22 cellular contexts compared by ENCODE assay signal in genomic region chr4:20086768-20087167, GRCh38.
DNase-seq lines count a peak whose midpoint lies in the region; ATAC-seq and TF ChIP-seq lines count a peak whose summit lies in the region.
"Had no signal": no experiment of that assay in that cellular context is flagged by ENCODE, and none has a peak within 500 bp of the region (broad histone marks: within the 10 kb centered on the region; RNA-seq: fewer than 3 reads in every experiment).

No MANE protein-coding gene starts in this region.

- no peak overlapping the region for H3K4me3 ChIP-seq in IMR-90 (ENCODE audit: insufficient read depth, low read depth, low read length)
- H3K4me3 ChIP-seq: breast epithelium, lung, spleen had no signal

- no peak overlapping the region for H4K91ac ChIP-seq in IMR-90 (ENCODE audit: insufficient read depth, low read depth, low read length)

- no peak for TF ChIP-seq RAD21 in IMR-90 (IDR thresholded peaks at IDR 0.05; ENCODE audit: low read length)

- H3K18ac ChIP-seq in IMR-90 (ENCODE audit: low read depth, low read length): no peak overlapping the region

- H3K9me3 ChIP-seq in IMR-90 (ENCODE audit: control insufficient read depth, insufficient read depth, low read length): no peaks in the 10 kb centered on the region
- H3K9me3 ChIP-seq: breast epithelium, spleen had no signal

- no peak overlapping the region for H2BK5ac ChIP-seq in IMR-90 (ENCODE audit: low read depth, low read length, poor library complexity, severe bottlenecking)

- no peak overlapping the region for H3K9ac ChIP-seq in IMR-90 (ENCODE audit: low read depth, low read length)

- no peak overlapping the region for H3K27ac ChIP-seq in IMR-90 (ENCODE audit: insufficient read depth, low read length)
- H3K27ac ChIP-seq: spleen had no signal

- no peak overlapping the region for H2AK9ac ChIP-seq in IMR-90 (replicated peaks; ENCODE audit: low read depth, low read length, poor library complexity)

- no peaks in the 10 kb centered on the region for H3K79me1 ChIP-seq in IMR-90 (ENCODE audit: low read depth in 1 of 2, low read length in 2 of 2)

- TF ChIP-seq POLR2A in IMR-90 (IDR thresholded peaks at IDR 0.05; ENCODE audit: low read depth, low read length): no peak

- ATAC-seq in IMR-90 (ENCODE audit: low read depth): no peak
- ATAC-seq: T-helper 17 cell had no signal

- no peaks in the 10 kb centered on the region for H3K4me1 ChIP-seq in IMR-90 (ENCODE audit: control insufficient read depth, insufficient read depth, low read length)
- H3K4me1 ChIP-seq: breast epithelium, spleen had no signal

- no peak overlapping the region for H2BK20ac ChIP-seq in IMR-90 (ENCODE audit: low read depth, low read length)

- no peak overlapping the region for H3K56ac ChIP-seq in IMR-90 (ENCODE audit: extremely low read depth, insufficient read depth, low read length)

- POLR2A ChIA-PET in IMR-90 (lab: Charles Lee; ENCODE audit: unreplicated experiment): no interaction called here

- H3K14ac ChIP-seq in IMR-90 (replicated peaks; ENCODE audit: low read depth, low read length): no peak overlapping the region

- intact Hi-C loops in IMR-90 (cut with micrococcal nuclease): no loop called here

- in situ Hi-C loops in IMR-90 (cut with MboI; ENCODE audit: low sequenced_read_pairs): no loop called here

- H2AFZ ChIP-seq in IMR-90 (replicated peaks; ENCODE audit: low read length, poor library complexity): peak overlapping the region; percentile 1

- no peaks in the 10 kb centered on the region for H3K9me1 ChIP-seq in IMR-90 (ENCODE audit: insufficient read depth, low read length)

- no peak overlapping the region for H2BK15ac ChIP-seq in IMR-90 (ENCODE audit: low read depth, low read length)

- no peaks in the 10 kb centered on the region for H4K20me1 ChIP-seq in IMR-90 (ENCODE audit: insufficient read depth, low read length)

- no peak overlapping the region for H4K5ac ChIP-seq in IMR-90 (ENCODE audit: low read depth, low read length)

- H3K4ac ChIP-seq in IMR-90 (ENCODE audit: low read depth, low read length): no peak overlapping the region

- no peak overlapping the region for H2BK120ac ChIP-seq in IMR-90 (ENCODE audit: low read depth, low read length)

- no peak overlapping the region for H2AK5ac ChIP-seq in IMR-90 (ENCODE audit: low read depth, low read length)

- H3K23ac ChIP-seq in IMR-90 (ENCODE audit: low read depth, low read length): no peak overlapping the region

- DNase-seq in AG08395 (ENCODE audit: low spot score) (peak; percentile 2), IMR-90 (no peak), SW480 (ENCODE audit: low spot score) (peak; percentile 6), iPS-NIHi7 (ENCODE audit: extremely low spot score) (peak; percentile 7), NCI-H1105 (lab: John Stamatoyannopoulos, UW) (no peak), SIG-M5 (lab: John Stamatoyannopoulos, UW) (no peak), NCI-H1105 treated with DMSO at 0.1 percent for 48 hours (lab: John Stamatoyannopoulos, UW) (no peak)
- no peak for DNase-seq in activated T-cell treated with anti-CD3 and anti-CD28 coated beads, Interleukin-2, amount 50 U/mL, for 48 hours
- DNase-seq: activated CD4-positive, alpha-beta T cell treated with anti-CD3 and anti-CD28 coated beads, Interleukin-2, amount 50 U/mL, for 1 hour; activated CD8-positive, alpha-beta memory T cell treated with anti-CD3 and anti-CD28 coated beads, Interleukin-2, amount 50 U/mL, for 4 hours; activated gamma-delta T cell treated with Interleukin-2 at 50 U/mL for 16 hours; C1 segment of cervical spinal cord; hippocampal formation; KBM-7; NCI-H1048; NCI-H2081 treated with DMSO at 0.1 percent for 48 hours; NCI-H524; SHP77; spleen; T-helper 17 cell had no signal

- no peak overlapping the region for H4K8ac ChIP-seq in IMR-90 (ENCODE audit: low read depth in 2 of 2, low read length in 2 of 2)

- CTCF ChIA-PET in IMR-90 (lab: Yijun Ruan, JAX): no interaction called here

- WGBS in IMR-90 (ENCODE audit: extremely low coverage in 2 of 2, insufficient read length in 1 of 2), 2 experiments: 92% methylated on average over 3 of the region's 5 CpGs; no CpG with 5 or more reads in 1 of the 2 experiments

- H3K27me3 ChIP-seq in IMR-90 (ENCODE audit: control insufficient read depth, insufficient read depth, low read length): no peaks in the 10 kb centered on the region
- H3K27me3 ChIP-seq: breast epithelium, spleen had no signal

- no peaks in the 10 kb centered on the region for H3K36me3 ChIP-seq in IMR-90 (ENCODE audit: control insufficient read depth, insufficient read depth, low read length)
- H3K36me3 ChIP-seq: breast epithelium, spleen had no signal

- dilution Hi-C loops in IMR-90 (cut with HindIII; ENCODE audit: low sequenced_read_pairs, unreplicated experiment): no loop called here

- BruUV-seq in IMR-90 (replicated peaks; lab: Mats Ljungman, UMichigan): no TSS peak

- TF ChIP-seq CTCF in IMR-90 (conservative IDR thresholded peaks at IDR 0.05; ENCODE audit: low read depth, low read length): no peak

- no peak overlapping the region for H3K4me2 ChIP-seq in IMR-90 (ENCODE audit: low read depth, low read length)

TF ChIP-seq in IMR-90, 13 proteins besides CTCF, POLR2A, EP300 and RAD21:
- TF ChIP-seq USF2 (IDR thresholded peaks at IDR 0.05; ENCODE audit: low read depth, low read length): no peak
- no peak for TF ChIP-seq ELK1 (IDR thresholded peaks at IDR 0.05; ENCODE audit: borderline replicate concordance, low read depth, low read length)
- TF ChIP-seq BHLHE40 (IDR thresholded peaks at IDR 0.05; ENCODE audit: low read depth, low read length): no peak
- no peak for TF ChIP-seq MAZ (IDR thresholded peaks at IDR 0.05; ENCODE audit: borderline replicate concordance, low read depth, low read length)
- TF ChIP-seq RCOR1 (IDR thresholded peaks at IDR 0.05; ENCODE audit: insufficient replicate concordance, low read length): no peak
- no peak for TF ChIP-seq RFX5 (IDR thresholded peaks at IDR 0.05; ENCODE audit: low read depth, low read length)
- no peak for TF ChIP-seq SMC3 (IDR thresholded peaks at IDR 0.05; ENCODE audit: low read depth, low read length)
- TF ChIP-seq MAFK (IDR thresholded peaks at IDR 0.05; ENCODE audit: low read depth, low read length): no peak
- no peak for TF ChIP-seq CHD1 (IDR thresholded peaks at IDR 0.05; ENCODE audit: low read depth, low read length)
- TF ChIP-seq CEBPB (IDR thresholded peaks at IDR 0.05; ENCODE audit: low read depth, low read length): no peak
- no peak for TF ChIP-seq FOS (IDR thresholded peaks at IDR 0.05; ENCODE audit: low read depth, low read length)
- TF ChIP-seq MXI1 (IDR thresholded peaks at IDR 0.05; ENCODE audit: borderline replicate concordance, low read depth, low read length): no peak
- TF ChIP-seq NFE2L2 (IDR thresholded peaks at IDR 0.05; ENCODE audit: low read depth, low read length): no peak

Comparison
In these comparisons a context has a peak if more than half of its experiments do, and no peak if none do; other contexts are left out.
1. DNase-seq: peak in AG08395 (single experiment), SW480 (single experiment) and iPS-NIHi7 (single experiment); none in IMR-90 (single experiment), NCI-H1105 (single experiment), SIG-M5 (single experiment), NCI-H1105 treated with DMSO at 0.1 percent for 48 hours (single experiment) and activated T-cell treated with anti-CD3 and anti-CD28 coated beads, Interleukin-2, amount 50 U/mL, for 48 hours (0 of 2).